Comparison of ENCODE assay signal across 19 cellular contexts in the genomic region with DNA sequence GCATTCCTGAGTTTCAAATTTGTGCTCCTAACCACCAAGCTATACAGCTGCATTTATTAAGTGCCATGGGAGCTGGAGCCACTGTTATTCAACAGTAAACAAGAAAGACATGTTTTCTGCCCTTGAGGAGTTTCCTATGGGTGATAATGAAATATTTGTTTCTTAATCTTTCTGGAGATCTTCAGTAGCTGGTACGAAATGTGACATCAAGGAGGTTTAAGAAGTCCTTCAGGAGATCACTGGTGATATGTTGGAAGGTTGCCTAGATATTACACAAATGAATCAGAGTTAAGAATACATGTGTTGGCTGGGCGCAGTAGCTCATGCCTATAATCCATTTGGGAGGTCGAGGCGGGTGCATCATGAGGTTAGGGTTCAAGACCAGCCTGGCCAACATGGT. TPM values are rescaled to one million over a fixed set of nuclear protein-coding genes. Genes with fewer than 3 reads are reported as not detected.
DNase-seq lines count a peak whose midpoint lies in the region; ATAC-seq and TF ChIP-seq lines count a peak whose summit lies in the region.
"Had no signal": no experiment of that assay in that cellular context is flagged by ENCODE, and none has a peak within 500 bp of the region (broad histone marks: within the 10 kb centered on the region; RNA-seq: fewer than 3 reads in every experiment).

No MANE protein-coding gene starts in this region.

- H3K23ac ChIP-seq in mesenchymal stem cell (ENCODE audit: low read length in 2 of 2) = no peak overlapping the region

- peaks cover 22 to 33% of the 10 kb centered on the region in 2 experiments for H3K36me3 ChIP-seq in mesenchymal stem cell (ENCODE audit: control insufficient read depth in 1 of 2, insufficient read depth in 2 of 2, low read depth in 1 of 2, low read length in 2 of 2)
- H3K36me3 ChIP-seq: neural progenitor cell had no signal

- H2AFZ ChIP-seq in mesenchymal stem cell (ENCODE audit: low read depth, low read length) = no peak overlapping the region
- H2AFZ ChIP-seq: neural progenitor cell, PC-9 had no signal

- no peak overlapping the region for H3K18ac ChIP-seq in mesenchymal stem cell (ENCODE audit: low read depth in 1 of 2, low read length in 2 of 2)

- no peak overlapping the region for H2BK5ac ChIP-seq in mesenchymal stem cell (ENCODE audit: low read depth, low read length, poor library complexity, severe bottlenecking)

- H3K79me1 ChIP-seq in mesenchymal stem cell (replicated peaks; ENCODE audit: low read length, poor library complexity, severe bottlenecking) = peaks cover 22% of the 10 kb centered on the region

- ATAC-seq in GM18867 (IDR thresholded peaks at IDR 0.05; ENCODE audit: unreplicated experiment) = no peak

- no peak overlapping the region for H2BK12ac ChIP-seq in mesenchymal stem cell (ENCODE audit: low read length in 2 of 2)

- H3K9me3 ChIP-seq in mesenchymal stem cell (ENCODE audit: control insufficient read depth, low read length) = no peaks in the 10 kb centered on the region
- H3K9me3 ChIP-seq: HAP-1, right atrium auricular region had no signal

- no peak overlapping the region for H3K27ac ChIP-seq in mesenchymal stem cell (ENCODE audit: low read length, poor library complexity, severe bottlenecking)
- H3K27ac ChIP-seq: neural progenitor cell, PC-9, right atrium auricular region had no signal

- H3K4me2 ChIP-seq in mesenchymal stem cell (ENCODE audit: low read length, poor library complexity, severe bottlenecking) = no peak overlapping the region
- H3K4me2 ChIP-seq: neural progenitor cell, PC-9 had no signal

- H3K4me3 ChIP-seq in AG10803 (ENCODE audit: low read length) (no peak overlapping the region), choroid plexus epithelial cell (ENCODE audit: low read depth, low read length) (no peak overlapping the region), mesenchymal stem cell (ENCODE audit: insufficient read depth in 1 of 2, low read depth in 1 of 2, low read length in 2 of 2) (no peak overlapping the region)
- H3K4me3 ChIP-seq: HAP-1, neural progenitor cell, PC-9, right atrium auricular region had no signal

- no peak overlapping the region for H2BK120ac ChIP-seq in mesenchymal stem cell (ENCODE audit: low read depth, low read length)

- WGBS in mesenchymal stem cell = 91% methylated on average over 4 of the region's 4 CpGs

- no peak overlapping the region for H2BK15ac ChIP-seq in mesenchymal stem cell (ENCODE audit: low read depth, poor library complexity, severe bottlenecking)

- H3K9ac ChIP-seq in mesenchymal stem cell (ENCODE audit: low read length) = no peak overlapping the region
- H3K9ac ChIP-seq: neural progenitor cell had no signal

- DNase-seq in AG10803 (ENCODE audit: low read depth) (peak; percentile 39), LHCN-M2 (ENCODE audit: low read depth) (peak; percentile 44), choroid plexus epithelial cell (ENCODE audit: low read depth) (peak; percentile 89), mesenchymal stem cell (peak; percentile 7), NCI-H748 (lab: John Stamatoyannopoulos, UW; ENCODE audit: unreplicated experiment) (no peak), epidermal melanocyte (ENCODE audit: insufficient read length, low spot score) (no peak)
- no peak for DNase-seq in activated CD4-positive, alpha-beta T cell treated with anti-CD3 and anti-CD28 coated beads, Interleukin-2, amount 50 U/mL, for 4 hours
- DNase-seq: activated CD4-positive, alpha-beta T cell treated with anti-CD3 and anti-CD28 coated beads, Interleukin-2, amount 50 U/mL, for 48 hours; activated T-cell treated with anti-CD3 and anti-CD28 coated beads, Interleukin-2, amount 50 U/mL, for 48 hours; central memory CD4-positive, alpha-beta T cell; head of caudate nucleus; immature natural killer cell; NCI-H1694 treated with DMSO at 0.1 percent for 48 hours; NCI-H510A had no signal

- H3K14ac ChIP-seq in mesenchymal stem cell (ENCODE audit: low read length in 2 of 2) = no peak overlapping the region

- no peak overlapping the region for H4K8ac ChIP-seq in mesenchymal stem cell (ENCODE audit: low read length)

- no peak overlapping the region for H4K91ac ChIP-seq in mesenchymal stem cell (ENCODE audit: low read length)

- no peak overlapping the region for H3K4ac ChIP-seq in mesenchymal stem cell (ENCODE audit: low read depth in 1 of 2, low read length in 2 of 2)

- H2AK5ac ChIP-seq in mesenchymal stem cell (ENCODE audit: low read length, severe bottlenecking) = no peak overlapping the region

- TF ChIP-seq CTCF in AG10803 (conservative IDR thresholded peaks at IDR 0.05; ENCODE audit: low read length) (no peak), choroid plexus epithelial cell (conservative IDR thresholded peaks at IDR 0.05; ENCODE audit: low read depth, low read length) (no peak)

- H3K27me3 ChIP-seq in mesenchymal stem cell (ENCODE audit: control insufficient read depth in 1 of 2, insufficient read depth in 1 of 2, low read length in 2 of 2) = no peaks in the 10 kb centered on the region
- H3K27me3 ChIP-seq: neural progenitor cell, right atrium auricular region had no signal

- peaks cover 27% of the 10 kb centered on the region for H3K4me1 ChIP-seq in mesenchymal stem cell (ENCODE audit: control insufficient read depth, insufficient read depth, low read depth, low read length)
- H3K4me1 ChIP-seq: neural progenitor cell had no signal

RNA-seq across cellular contexts. Expression of a gene that starts 14.9 kb away (rescaled TPM):
- 25.9 and 28.5 TPM in 2 replicates for total RNA-seq in LHCN-M2 (2014; rRNA removed)
- 11.3 TPM for polyA plus RNA-seq in LHCN-M2 (2012)
- polyA plus RNA-seq in mesenchymal stem cell (2013, experiment 1 of 2) = 19.2 TPM
- 19.5 TPM for polyA plus RNA-seq in mesenchymal stem cell (2013, experiment 2 of 2)

Comparison
In these comparisons a context has a peak if more than half of its experiments do, and no peak if none do; other contexts are left out.
1. DNase-seq: peak in AG10803 (single experiment), LHCN-M2 (single experiment), choroid plexus epithelial cell (single experiment) and mesenchymal stem cell (single experiment); none in NCI-H748 (single experiment), activated CD4-positive, alpha-beta T cell treated with anti-CD3 and anti-CD28 coated beads, Interleukin-2, amount 50 U/mL, for 4 hours (0 of 2) and epidermal melanocyte (single experiment).